In genomic region chr2:105883911-105884694, GRCh38 we compare ENCODE assay signal across 1 cellular context.
TF ChIP-seq lines count a peak whose summit lies in the region.

No MANE protein-coding gene starts in this region.

TF ChIP-seq in WTC11, 78 proteins besides CTCF, POLR2A, EP300 and RAD21 (continued from another document):
- TF ChIP-seq, protein P1, sequence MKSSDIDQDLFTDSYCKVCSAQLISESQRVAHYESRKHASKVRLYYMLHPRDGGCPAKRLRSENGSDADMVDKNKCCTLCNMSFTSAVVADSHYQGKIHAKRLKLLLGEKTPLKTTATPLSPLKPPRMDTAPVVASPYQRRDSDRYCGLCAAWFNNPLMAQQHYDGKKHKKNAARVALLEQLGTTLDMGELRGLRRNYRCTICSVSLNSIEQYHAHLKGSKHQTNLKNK (CRISPR knock-in tag; IDR thresholded peaks at IDR 0.05) = no peak
- TF ChIP-seq ZNF121 (CRISPR knock-in tag; IDR thresholded peaks at IDR 0.05) = no peak
- TF ChIP-seq, protein P2, sequence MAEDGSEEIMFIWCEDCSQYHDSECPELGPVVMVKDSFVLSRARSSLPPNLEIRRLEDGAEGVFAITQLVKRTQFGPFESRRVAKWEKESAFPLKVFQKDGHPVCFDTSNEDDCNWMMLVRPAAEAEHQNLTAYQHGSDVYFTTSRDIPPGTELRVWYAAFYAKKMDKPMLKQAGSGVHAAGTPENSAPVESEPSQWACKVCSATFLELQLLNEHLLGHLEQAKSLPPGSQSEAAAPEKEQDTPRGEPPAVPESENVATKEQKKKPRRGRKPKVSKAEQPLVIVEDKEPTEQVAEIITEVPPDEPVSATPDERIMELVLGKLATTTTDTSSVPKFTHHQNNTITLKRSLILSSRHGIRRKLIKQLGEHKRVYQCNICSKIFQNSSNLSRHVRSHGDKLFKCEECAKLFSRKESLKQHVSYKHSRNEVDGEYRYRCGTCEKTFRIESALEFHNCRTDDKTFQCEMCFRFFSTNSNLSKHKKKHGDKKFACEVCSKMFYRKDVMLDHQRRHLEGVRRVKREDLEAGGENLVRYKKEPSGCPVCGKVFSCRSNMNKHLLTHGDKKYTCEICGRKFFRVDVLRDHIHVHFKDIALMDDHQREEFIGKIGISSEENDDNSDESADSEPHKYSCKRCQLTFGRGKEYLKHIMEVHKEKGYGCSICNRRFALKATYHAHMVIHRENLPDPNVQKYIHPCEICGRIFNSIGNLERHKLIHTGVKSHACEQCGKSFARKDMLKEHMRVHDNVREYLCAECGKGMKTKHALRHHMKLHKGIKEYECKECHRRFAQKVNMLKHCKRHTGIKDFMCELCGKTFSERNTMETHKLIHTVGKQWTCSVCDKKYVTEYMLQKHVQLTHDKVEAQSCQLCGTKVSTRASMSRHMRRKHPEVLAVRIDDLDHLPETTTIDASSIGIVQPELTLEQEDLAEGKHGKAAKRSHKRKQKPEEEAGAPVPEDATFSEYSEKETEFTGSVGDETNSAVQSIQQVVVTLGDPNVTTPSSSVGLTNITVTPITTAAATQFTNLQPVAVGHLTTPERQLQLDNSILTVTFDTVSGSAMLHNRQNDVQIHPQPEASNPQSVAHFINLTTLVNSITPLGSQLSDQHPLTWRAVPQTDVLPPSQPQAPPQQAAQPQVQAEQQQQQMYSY (CRISPR knock-in tag; IDR thresholded peaks at IDR 0.05) = no peak
